In the genomic region with DNA sequence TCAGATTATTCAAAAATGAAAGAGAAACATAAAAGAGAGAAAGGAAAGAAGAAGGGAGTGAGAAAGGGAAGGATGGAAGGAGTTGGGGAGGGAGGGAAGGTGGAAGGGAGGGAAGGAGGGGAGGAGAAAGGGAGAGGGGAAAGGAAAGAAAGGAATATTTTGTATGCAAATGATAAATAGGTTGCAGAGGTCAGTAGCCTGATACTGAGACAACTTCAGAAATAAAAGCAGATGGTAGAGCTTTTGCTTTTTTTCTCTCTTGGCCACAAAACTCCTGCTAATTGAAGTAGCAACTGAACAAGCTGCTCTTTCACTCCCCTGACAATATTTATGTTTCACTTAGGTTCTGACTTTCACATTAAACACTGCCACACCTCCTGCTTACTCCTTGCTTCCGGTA, we compare ENCODE assay signal across 19 cellular contexts.
DNase-seq lines count a peak whose midpoint lies in the region; ATAC-seq and TF ChIP-seq lines count a peak whose summit lies in the region.
"Had no signal": no experiment of that assay in that cellular context is flagged by ENCODE, and none has a peak within 500 bp of the region (broad histone marks: within the 10 kb centered on the region; RNA-seq: fewer than 3 reads in every experiment).

No MANE protein-coding gene starts in this region.

- ATAC-seq in GM21528 (IDR thresholded peaks at IDR 0.05; ENCODE audit: low FRiP score, unreplicated experiment) = no peak

- peak; percentile 68 for DNase-seq in DMS 273 (lab: John Stamatoyannopoulos, UW; ENCODE audit: unreplicated experiment)
- peak; percentile 21 for DNase-seq in DMS 273 treated with DMSO at 0.1 percent for 48 hours (lab: John Stamatoyannopoulos, UW)
- peak; percentile 63 for DNase-seq in NCI-H1694 treated with DMSO at 0.1 percent for 48 hours (lab: John Stamatoyannopoulos, UW)
- DNase-seq in NCI-H69 (lab: John Stamatoyannopoulos, UW) = peak; percentile 16
- DNase-seq in GM10266 (ENCODE audit: extremely low spot score) = no peak
- DNase-seq in ecto neural progenitor cell (ENCODE audit: low spot score) = no peak
- DNase-seq in EL = no peak
- DNase-seq: ACHN; BE2C; C1 segment of cervical spinal cord; CD4-positive, CD25-positive, alpha-beta regulatory T cell; CD8-positive, alpha-beta memory T cell; COR-L47; DMS153; DMS79; GF-D8; GM23248; HCEC 1CT had no signal

- TF ChIP-seq CTCF in GM10266 (IDR thresholded peaks at IDR 0.05; ENCODE audit: control insufficient read depth, insufficient read depth, low read depth, missing control alignments) = no peak

Comparison
In these comparisons a context has a peak if more than half of its experiments do, and no peak if none do; other contexts are left out.
1. DNase-seq: peak in DMS 273 (single experiment), DMS 273 treated with DMSO at 0.1 percent for 48 hours (single experiment), NCI-H1694 treated with DMSO at 0.1 percent for 48 hours (single experiment) and NCI-H69 (single experiment); none in GM10266 (single experiment), ecto neural progenitor cell (single experiment) and EL (single experiment).